In genomic region chr1:92886886-92887419, GRCh38 we compare ENCODE assay signal across 1 cellular context.
TF ChIP-seq lines count a peak whose summit lies in the region.

No MANE protein-coding gene starts in this region.

TF ChIP-seq in HepG2, 621 proteins besides CTCF, POLR2A, EP300 and RAD21 (continued from another document and continues in another):
- TF ChIP-seq BATF2 (CRISPR knock-in tag; IDR thresholded peaks at IDR 0.05) (no peak), ZNF12 (CRISPR knock-in tag; IDR thresholded peaks at IDR 0.05) (no peak), XBP1 (CRISPR knock-in tag; IDR thresholded peaks at IDR 0.05) (no peak), BRF2 (CRISPR knock-in tag; IDR thresholded peaks at IDR 0.05) (no peak), ZNF407 (CRISPR knock-in tag; IDR thresholded peaks at IDR 0.05; ENCODE audit: not compliant biosample characterization) (no peak), ZNF275 (CRISPR knock-in tag; IDR thresholded peaks at IDR 0.05; ENCODE audit: borderline replicate concordance) (no peak), U2AF2 (IDR thresholded peaks at IDR 0.05; ENCODE audit: low read depth, low read length) (no peak), BCL6 (CRISPR knock-in tag; IDR thresholded peaks at IDR 0.05) (peak; percentile 49), KLF9 (CRISPR knock-in tag; IDR thresholded peaks at IDR 0.05; ENCODE audit: low read depth) (no peak), ZMAT3 (CRISPR knock-in tag; conservative IDR thresholded peaks at IDR 0.05) (no peak), ZNF296 (CRISPR knock-in tag; conservative IDR thresholded peaks at IDR 0.05) (no peak), ZBTB34 (CRISPR knock-in tag; IDR thresholded peaks at IDR 0.05) (no peak), HOXA7 (CRISPR knock-in tag; IDR thresholded peaks at IDR 0.05) (no peak), ZNF24 (IDR thresholded peaks at IDR 0.05) (no peak), RFX3 (CRISPR knock-in tag; IDR thresholded peaks at IDR 0.05) (no peak), TCF7 (IDR thresholded peaks at IDR 0.05; ENCODE audit: low read depth) (peak; percentile 68), ZIK1 (CRISPR knock-in tag; IDR thresholded peaks at IDR 0.05; ENCODE audit: borderline replicate concordance, low read depth) (no peak), ZNF292 (CRISPR knock-in tag; IDR thresholded peaks at IDR 0.05; ENCODE audit: borderline replicate concordance, low read depth) (peak; percentile 48; the same call in 1 of the 2 replicates), REST (IDR thresholded peaks at IDR 0.05; ENCODE audit: borderline replicate concordance in 1 of 2, low read depth in 1 of 2, low read length in 2 of 2) (no peak), ZNF557 (CRISPR knock-in tag; IDR thresholded peaks at IDR 0.05) (no peak), ZSCAN29 (CRISPR knock-in tag; conservative IDR thresholded peaks at IDR 0.05) (peak; percentile 68; the same call in 1 of the 2 replicates), NPAS2 (CRISPR knock-in tag; IDR thresholded peaks at IDR 0.05; ENCODE audit: borderline replicate concordance) (no peak), CSRNP2 (CRISPR knock-in tag; conservative IDR thresholded peaks at IDR 0.05; ENCODE audit: low read depth) (no peak), KDM4B (CRISPR knock-in tag; IDR thresholded peaks at IDR 0.05) (no peak), CEBPB (IDR thresholded peaks at IDR 0.05; ENCODE audit: borderline replicate concordance, low read depth, low read length) (no peak), TOPORS (CRISPR knock-in tag; IDR thresholded peaks at IDR 0.05) (no peak), DNMT3B (CRISPR knock-in tag; conservative IDR thresholded peaks at IDR 0.05) (no peak), ZNF776 (CRISPR knock-in tag; IDR thresholded peaks at IDR 0.05) (no peak), ZBTB37 (CRISPR knock-in tag; IDR thresholded peaks at IDR 0.05) (no peak), MIER3 (CRISPR knock-in tag; IDR thresholded peaks at IDR 0.05; ENCODE audit: borderline replicate concordance) (peak; percentile 35; the same call in 1 of the 2 replicates), ATAD3A (CRISPR knock-in tag; IDR thresholded peaks at IDR 0.05) (no peak), ZNF878 (CRISPR knock-in tag; IDR thresholded peaks at IDR 0.05) (0 out of 2 replicates have a peak, but pooled peaks have one; percentile 58), ZFP36 (IDR thresholded peaks at IDR 0.05; ENCODE audit: borderline replicate concordance, low read depth, low read length, partially characterized antibody) (no peak), CREM (IDR thresholded peaks at IDR 0.05) (peak; percentile 60), CREM (CRISPR knock-in tag; IDR thresholded peaks at IDR 0.05) (no peak), ATF2 (CRISPR knock-in tag; IDR thresholded peaks at IDR 0.05) (peak; percentile 67; the same call in 1 of the 2 replicates), GTF3A (CRISPR knock-in tag; conservative IDR thresholded peaks at IDR 0.05) (no peak)
